ENCODE assay signal across 17 cellular contexts in the genomic region with DNA sequence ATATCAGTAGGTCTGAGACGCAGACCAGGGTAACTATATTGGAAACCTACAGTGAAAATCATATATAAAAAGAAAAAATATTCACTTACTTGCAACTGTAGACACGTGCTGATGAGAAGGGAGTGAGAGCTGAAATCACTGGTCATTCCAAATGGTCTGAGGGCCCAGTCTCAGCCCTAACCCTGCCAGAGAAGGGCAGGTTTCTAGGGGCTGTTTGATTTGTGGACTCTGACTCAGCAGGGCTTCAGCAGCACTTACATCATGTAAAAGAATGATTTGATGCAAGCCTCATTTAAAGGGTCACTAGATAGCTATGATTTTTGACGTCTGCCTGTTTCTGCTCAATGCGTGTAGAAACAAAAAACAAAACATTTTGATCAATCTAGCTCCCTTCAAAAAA.
A peak's percentile ranks its signal among the peaks of the same experiment; 100 is the strongest.
DNase-seq lines count a peak whose midpoint lies in the region; ATAC-seq and TF ChIP-seq lines count a peak whose summit lies in the region.
"Had no signal": no experiment of that assay in that cellular context is flagged by ENCODE, and none has a peak within 500 bp of the region (broad histone marks: within the 10 kb centered on the region; RNA-seq: fewer than 3 reads in every experiment).

No MANE protein-coding gene starts in this region.

- no peak overlapping the region for H3K4me2 ChIP-seq in IMR-90 (ENCODE audit: low read depth, low read length)
- H3K4me2 ChIP-seq: BLaER1 treated with 17β-estradiol and CSF1 and Interleukin-3, amounts not matched to agents 10 nM and 100 nM had no signal

- intact Hi-C loops in IMR-90 (cut with micrococcal nuclease) (no loop called here), aorta (cut with DNase I) (no loop called here)

- no peak for TF ChIP-seq RAD21 in IMR-90 (IDR thresholded peaks at IDR 0.05; ENCODE audit: low read length)

- H2AK9ac ChIP-seq in IMR-90 (replicated peaks; ENCODE audit: low read depth, low read length, poor library complexity) = no peak overlapping the region

- H3K18ac ChIP-seq in IMR-90 (ENCODE audit: low read depth, low read length) = no peak overlapping the region

- H3K14ac ChIP-seq in IMR-90 (replicated peaks; ENCODE audit: low read depth, low read length) = no peak overlapping the region

- no peak for TF ChIP-seq POLR2A in IMR-90 (IDR thresholded peaks at IDR 0.05; ENCODE audit: low read depth, low read length)

- no peak overlapping the region for H2AK5ac ChIP-seq in IMR-90 (ENCODE audit: low read depth, low read length)

- no peak overlapping the region for H2BK5ac ChIP-seq in IMR-90 (ENCODE audit: low read depth, low read length, poor library complexity, severe bottlenecking)

- POLR2A ChIA-PET in IMR-90 (lab: Charles Lee; ENCODE audit: unreplicated experiment) = no interaction called here

- H3K4me3 ChIP-seq in IMR-90 (ENCODE audit: insufficient read depth, low read depth, low read length) (no peak overlapping the region), aorta (ENCODE audit: low read length in 2 of 2) (no peak overlapping the region)
- H3K4me3 ChIP-seq: BLaER1 treated with 17β-estradiol and CSF1 and Interleukin-3, amounts not matched to agents 10 nM and 100 nM; K562 had no signal

- TF ChIP-seq CTCF in IMR-90 (conservative IDR thresholded peaks at IDR 0.05; ENCODE audit: low read depth, low read length) = no peak

- H2BK120ac ChIP-seq in IMR-90 (ENCODE audit: low read depth, low read length) = no peak overlapping the region

- no CpG with 5 or more reads among the region's 4 CpGs for WGBS in IMR-90 (ENCODE audit: extremely low coverage in 2 of 2, insufficient read length in 1 of 2), 2 experiments
- 49 to 57% methylated on average over 4 of the region's 4 CpGs for WGBS in aorta, 2 donors

- H2BK15ac ChIP-seq in IMR-90 (ENCODE audit: low read depth, low read length) = no peak overlapping the region

- no peaks in the 10 kb centered on the region for H4K20me1 ChIP-seq in IMR-90 (ENCODE audit: insufficient read depth, low read length)
- H4K20me1 ChIP-seq: BLaER1 treated with 17β-estradiol and CSF1 and Interleukin-3, amounts not matched to agents 10 nM and 100 nM had no signal

- no TSS peak for BruUV-seq in IMR-90 (replicated peaks; lab: Mats Ljungman, UMichigan)

- H3K9me1 ChIP-seq in IMR-90 (ENCODE audit: insufficient read depth, low read length) = no peaks in the 10 kb centered on the region

- H4K5ac ChIP-seq in IMR-90 (ENCODE audit: low read depth, low read length) = no peak overlapping the region

- no peak overlapping the region for H3K23ac ChIP-seq in IMR-90 (ENCODE audit: low read depth, low read length)

- peak; percentile 45 for DNase-seq in IMR-90
- DNase-seq in amniotic epithelial cell (ENCODE audit: low read depth) = peak; percentile 7
- DNase-seq in fibroblast of peridontal ligament (ENCODE audit: extremely low read depth) = peak; percentile 40
- peak; percentile 35 for DNase-seq in renal cortical epithelial cell (ENCODE audit: low read depth)
- DNase-seq in GM03348 (ENCODE audit: low spot score) = no peak
- DNase-seq in aorta = no peak
- DNase-seq in SHP77 treated with DMSO at 0.1 percent for 48 hours (lab: John Stamatoyannopoulos, UW) = no peak
- no peak for DNase-seq in putamen (ENCODE audit: low spot score)
- DNase-seq: CD8-positive, alpha-beta T cell; DMS 273 treated with DMSO at 0.1 percent for 48 hours; DMS53; DND-41; EL; GOT3; H9 had no signal

- no peak overlapping the region for H2AFZ ChIP-seq in IMR-90 (replicated peaks; ENCODE audit: low read length, poor library complexity)

- H3K27me3 ChIP-seq in IMR-90 (ENCODE audit: control insufficient read depth, insufficient read depth, low read length) (peaks cover 2% of the 10 kb centered on the region; the same call in 1 of the 2 replicates), aorta (ENCODE audit: control insufficient read depth in 1 of 2, insufficient read depth in 2 of 2, low read length in 1 of 2) (no peaks in the 10 kb centered on the region)
- H3K27me3 ChIP-seq: BLaER1 treated with 17β-estradiol and CSF1 and Interleukin-3, amounts not matched to agents 10 nM and 100 nM had no signal

- H3K9ac ChIP-seq in IMR-90 (ENCODE audit: low read depth, low read length) = no peak overlapping the region
- H3K9ac ChIP-seq: BLaER1 treated with 17β-estradiol and CSF1 and Interleukin-3, amounts not matched to agents 10 nM and 100 nM had no signal

- dilution Hi-C loops in IMR-90 (cut with HindIII; ENCODE audit: low sequenced_read_pairs, unreplicated experiment) = no loop called here

- H3K27ac ChIP-seq in IMR-90 (ENCODE audit: insufficient read depth, low read length) = no peak overlapping the region
- H3K27ac ChIP-seq in aorta (ENCODE audit: low read depth in 1 of 2, low read length in 2 of 2) = no peak overlapping the region
- H3K27ac ChIP-seq: BLaER1 treated with 17β-estradiol and CSF1 and Interleukin-3, amounts not matched to agents 10 nM and 100 nM had no signal

- CTCF ChIA-PET in IMR-90 (lab: Yijun Ruan, JAX) = no interaction called here

- H3K4me1 ChIP-seq in IMR-90 (ENCODE audit: control insufficient read depth, insufficient read depth, low read length) = no peaks in the 10 kb centered on the region; the same call in 1 of the 2 replicates
- H3K4me1 ChIP-seq in aorta (ENCODE audit: control insufficient read depth in 1 of 2, insufficient read depth in 2 of 2, low read length in 2 of 2) = no peaks in the 10 kb centered on the region
- H3K4me1 ChIP-seq: BLaER1 treated with 17β-estradiol and CSF1 and Interleukin-3, amounts not matched to agents 10 nM and 100 nM had no signal

- no peak overlapping the region for H4K91ac ChIP-seq in IMR-90 (ENCODE audit: insufficient read depth, low read depth, low read length)

- no peak overlapping the region for H3K56ac ChIP-seq in IMR-90 (ENCODE audit: extremely low read depth, insufficient read depth, low read length)

- in situ Hi-C loops in IMR-90 (cut with MboI; ENCODE audit: low sequenced_read_pairs) = no loop called here

- H2BK20ac ChIP-seq in IMR-90 (ENCODE audit: low read depth, low read length) = no peak overlapping the region

- no peaks in the 10 kb centered on the region for H3K36me3 ChIP-seq in IMR-90 (ENCODE audit: control insufficient read depth, insufficient read depth, low read length)
- no peaks in the 10 kb centered on the region for H3K36me3 ChIP-seq in aorta (ENCODE audit: control insufficient read depth in 1 of 2, insufficient read depth in 2 of 2, low read length in 1 of 2)
- H3K36me3 ChIP-seq: BLaER1 treated with 17β-estradiol and CSF1 and Interleukin-3, amounts not matched to agents 10 nM and 100 nM had no signal

- no peak overlapping the region for H3K4ac ChIP-seq in IMR-90 (ENCODE audit: low read depth, low read length)

- H4K8ac ChIP-seq in IMR-90 (ENCODE audit: low read depth in 2 of 2, low read length in 2 of 2) = no peak overlapping the region

- H3K9me3 ChIP-seq in IMR-90 (ENCODE audit: control insufficient read depth, insufficient read depth, low read length) (no peaks in the 10 kb centered on the region), aorta (ENCODE audit: control insufficient read depth, low read length) (no peaks in the 10 kb centered on the region)
- H3K9me3 ChIP-seq: BLaER1 treated with 17β-estradiol and CSF1 and Interleukin-3, amounts not matched to agents 10 nM and 100 nM had no signal

- ATAC-seq in IMR-90 (ENCODE audit: low read depth) (no peak), aorta (ENCODE audit: low FRiP score) (no peak)
- ATAC-seq: CD8-positive, alpha-beta T cell; K562 had no signal

- no peaks in the 10 kb centered on the region for H3K79me1 ChIP-seq in IMR-90 (ENCODE audit: low read depth in 1 of 2, low read length in 2 of 2)

TF ChIP-seq in IMR-90, 13 proteins besides CTCF, POLR2A, EP300 and RAD21:
- TF ChIP-seq BHLHE40 (IDR thresholded peaks at IDR 0.05; ENCODE audit: low read depth, low read length) = no peak
- TF ChIP-seq FOS (IDR thresholded peaks at IDR 0.05; ENCODE audit: low read depth, low read length) = no peak
- no peak for TF ChIP-seq SMC3 (IDR thresholded peaks at IDR 0.05; ENCODE audit: low read depth, low read length)
- no peak for TF ChIP-seq CEBPB (IDR thresholded peaks at IDR 0.05; ENCODE audit: low read depth, low read length)
- TF ChIP-seq MAZ (IDR thresholded peaks at IDR 0.05; ENCODE audit: borderline replicate concordance, low read depth, low read length) = no peak
- TF ChIP-seq ELK1 (IDR thresholded peaks at IDR 0.05; ENCODE audit: borderline replicate concordance, low read depth, low read length) = no peak
- no peak for TF ChIP-seq MAFK (IDR thresholded peaks at IDR 0.05; ENCODE audit: low read depth, low read length)
- TF ChIP-seq RFX5 (IDR thresholded peaks at IDR 0.05; ENCODE audit: low read depth, low read length) = no peak
- TF ChIP-seq NFE2L2 (IDR thresholded peaks at IDR 0.05; ENCODE audit: low read depth, low read length) = no peak
- no peak for TF ChIP-seq CHD1 (IDR thresholded peaks at IDR 0.05; ENCODE audit: low read depth, low read length)
- no peak for TF ChIP-seq MXI1 (IDR thresholded peaks at IDR 0.05; ENCODE audit: borderline replicate concordance, low read depth, low read length)
- TF ChIP-seq RCOR1 (IDR thresholded peaks at IDR 0.05; ENCODE audit: insufficient replicate concordance, low read length) = no peak
- TF ChIP-seq, protein P1, sequence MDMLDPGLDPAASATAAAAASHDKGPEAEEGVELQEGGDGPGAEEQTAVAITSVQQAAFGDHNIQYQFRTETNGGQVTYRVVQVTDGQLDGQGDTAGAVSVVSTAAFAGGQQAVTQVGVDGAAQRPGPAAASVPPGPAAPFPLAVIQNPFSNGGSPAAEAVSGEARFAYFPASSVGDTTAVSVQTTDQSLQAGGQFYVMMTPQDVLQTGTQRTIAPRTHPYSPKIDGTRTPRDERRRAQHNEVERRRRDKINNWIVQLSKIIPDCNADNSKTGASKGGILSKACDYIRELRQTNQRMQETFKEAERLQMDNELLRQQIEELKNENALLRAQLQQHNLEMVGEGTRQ (IDR thresholded peaks at IDR 0.05; ENCODE audit: low read depth, low read length) = no peak
TF ChIP-seq in IMR-90: peak in this region for 0.

Comparison
In these comparisons a context has a peak if more than half of its experiments do, and no peak if none do; other contexts are left out.
1. DNase-seq: peak in IMR-90 (single experiment), amniotic epithelial cell (single experiment), fibroblast of peridontal ligament (single experiment) and renal cortical epithelial cell (single experiment); none in GM03348 (single experiment), aorta (0 of 2), SHP77 treated with DMSO at 0.1 percent for 48 hours (single experiment) and putamen (single experiment).